In genomic region chr6:12410946-12411345, GRCh38 we compare ENCODE assay signal across 22 cellular contexts.
A peak's percentile ranks its signal among the peaks of the same experiment; 100 is the strongest.
DNase-seq lines count a peak whose midpoint lies in the region; FAIRE-seq and TF ChIP-seq lines count a peak whose summit lies in the region.
"Had no signal": no experiment of that assay in that cellular context is flagged by ENCODE, and none has a peak within 500 bp of the region (broad histone marks: within the 10 kb centered on the region; RNA-seq: fewer than 3 reads in every experiment).

No MANE protein-coding gene starts in this region.

- TF ChIP-seq CTCF in 22Rv1 (IDR thresholded peaks at IDR 0.05): no peak
- no peak for TF ChIP-seq CTCF in sigmoid colon (IDR thresholded peaks at IDR 0.05)

- no peaks in the 10 kb centered on the region for H3K4me1 ChIP-seq in trophoblast cell (ENCODE audit: control insufficient read depth in 1 of 2, insufficient read depth in 2 of 2, low read length in 2 of 2)
- peaks cover 0 to 9% (median 2%) of the 10 kb centered on the region in 4 donors for H3K4me1 ChIP-seq in sigmoid colon
- H3K4me1 ChIP-seq: Caco-2 had no signal

- H2BK5ac ChIP-seq in trophoblast cell (ENCODE audit: low read depth, low read length, poor library complexity): no peak overlapping the region

- peak; percentile 8 for DNase-seq in DMS53 (lab: John Stamatoyannopoulos, UW)
- DNase-seq in DMS53 treated with DMSO at 0.1 percent for 48 hours (lab: John Stamatoyannopoulos, UW; ENCODE audit: unreplicated experiment): no peak
- DNase-seq in GM12892 (ENCODE audit: insufficient read length): no peak
- no peak for DNase-seq in trophoblast cell
- no peak for DNase-seq in sigmoid colon
- DNase-seq in KBM-7: no peak
- DNase-seq: 8988T; AML-193; Caco-2; Calu3; CD4-positive, alpha-beta T cell; CD8-positive, alpha-beta T cell; DMS79 treated with DMSO at 0.1 percent for 48 hours; GF-D8 had no signal

- no peaks in the 10 kb centered on the region for H3K9me3 ChIP-seq in trophoblast cell (ENCODE audit: insufficient read depth, low read depth, low read length)
- H3K9me3 ChIP-seq in sigmoid colon: no peaks in the 10 kb centered on the region
- H3K9me3 ChIP-seq: BLaER1 treated with 17β-estradiol and CSF1 and Interleukin-3, amounts not matched to agents 10 nM and 100 nM; Caco-2 had no signal

- H3K14ac ChIP-seq in trophoblast cell (ENCODE audit: low read length): no peak overlapping the region

- peak overlapping the region; percentile 30 for H3K27ac ChIP-seq in 22Rv1
- no peak overlapping the region for H3K27ac ChIP-seq in trophoblast cell (ENCODE audit: low read depth, low read length)
- no peak overlapping the region for H3K27ac ChIP-seq in sigmoid colon
- H3K27ac ChIP-seq: BLaER1 treated with 17β-estradiol and CSF1 and Interleukin-3, amounts not matched to agents 10 nM and 100 nM; C4-2B had no signal

- in situ Hi-C loops in KBM-7 (cut with MboI; ENCODE audit: low pct_unique_long_range_greater_than_20kb, low sequenced_read_pairs): no loop called here

- intact Hi-C loops in sigmoid colon (cut with DNase I): no loop called here

- no peaks in the 10 kb centered on the region for H3K36me3 ChIP-seq in trophoblast cell (ENCODE audit: control insufficient read depth in 1 of 2, insufficient read depth in 2 of 2, low read length in 2 of 2)
- no peaks in the 10 kb centered on the region for H3K36me3 ChIP-seq in sigmoid colon
- H3K36me3 ChIP-seq: BLaER1 treated with 17β-estradiol and CSF1 and Interleukin-3, amounts not matched to agents 10 nM and 100 nM had no signal

- WGBS in trophoblast cell (ENCODE audit: extremely low coverage, insufficient coverage, insufficient read length): no CpG with 5 or more reads among the region's 4 CpGs
- 75 to 89% methylated on average over 4 of the region's 4 CpGs for WGBS in sigmoid colon, 2 donors

- no peak overlapping the region for H3K23ac ChIP-seq in trophoblast cell (ENCODE audit: low read length)

- no peak overlapping the region for H3K18ac ChIP-seq in trophoblast cell (ENCODE audit: low read length)

- peak overlapping the region; percentile 8 for H3K4me2 ChIP-seq in trophoblast cell (ENCODE audit: low read length)
- H3K4me2 ChIP-seq: BLaER1 treated with 17β-estradiol and CSF1 and Interleukin-3, amounts not matched to agents 10 nM and 100 nM had no signal

- H2AFZ ChIP-seq in trophoblast cell (ENCODE audit: insufficient read depth, low read length, poor library complexity): no peak overlapping the region

- H2BK120ac ChIP-seq in trophoblast cell (ENCODE audit: insufficient read depth, low read length, poor library complexity): no peak overlapping the region

- no peak for TF ChIP-seq POLR2A in GM12892 (IDR thresholded peaks at IDR 0.05; ENCODE audit: low read depth, low read length)
- TF ChIP-seq POLR2A in sigmoid colon (IDR thresholded peaks at IDR 0.05): no peak

- no peaks in the 10 kb centered on the region for H3K79me2 ChIP-seq in trophoblast cell (ENCODE audit: control insufficient read depth, insufficient read depth, low read length, poor library complexity)

- no peak overlapping the region for H3K9ac ChIP-seq in trophoblast cell (ENCODE audit: low read length)
- H3K9ac ChIP-seq: BLaER1 treated with 17β-estradiol and CSF1 and Interleukin-3, amounts not matched to agents 10 nM and 100 nM had no signal

- H3K4ac ChIP-seq in trophoblast cell (ENCODE audit: low read depth, low read length): no peak overlapping the region

- no peak overlapping the region for H4K91ac ChIP-seq in trophoblast cell (ENCODE audit: low read depth, low read length)

- no peak overlapping the region for H4K12ac ChIP-seq in trophoblast cell (ENCODE audit: low read depth, low read length)

- H3K27me3 ChIP-seq in trophoblast cell (ENCODE audit: insufficient read depth, low read length) (no peaks in the 10 kb centered on the region), sigmoid colon (no peaks in the 10 kb centered on the region)
- H3K27me3 ChIP-seq: BLaER1 treated with 17β-estradiol and CSF1 and Interleukin-3, amounts not matched to agents 10 nM and 100 nM had no signal

- no peak overlapping the region for H4K8ac ChIP-seq in trophoblast cell (ENCODE audit: low read depth, low read length)

- FAIRE-seq in GM12892 (lab: Jason Lieb, UNC): peak; percentile 5
- FAIRE-seq: A204.1, D721Med, G401.6, GM12891, GM19239 had no signal

- H3K79me1 ChIP-seq in trophoblast cell (ENCODE audit: low read length): no peaks in the 10 kb centered on the region

- no peak overlapping the region for H2AK5ac ChIP-seq in trophoblast cell (ENCODE audit: low read length)

- no peak for TF ChIP-seq EP300 in sigmoid colon (IDR thresholded peaks at IDR 0.05)

- H3K4me3 ChIP-seq in trophoblast cell (ENCODE audit: low read depth, low read length) (no peak overlapping the region), sigmoid colon (no peak overlapping the region)
- H3K4me3 ChIP-seq: BLaER1 treated with 17β-estradiol and CSF1 and Interleukin-3, amounts not matched to agents 10 nM and 100 nM had no signal

- no peak overlapping the region for H2BK12ac ChIP-seq in trophoblast cell (ENCODE audit: low read length)
